In the genomic region with DNA sequence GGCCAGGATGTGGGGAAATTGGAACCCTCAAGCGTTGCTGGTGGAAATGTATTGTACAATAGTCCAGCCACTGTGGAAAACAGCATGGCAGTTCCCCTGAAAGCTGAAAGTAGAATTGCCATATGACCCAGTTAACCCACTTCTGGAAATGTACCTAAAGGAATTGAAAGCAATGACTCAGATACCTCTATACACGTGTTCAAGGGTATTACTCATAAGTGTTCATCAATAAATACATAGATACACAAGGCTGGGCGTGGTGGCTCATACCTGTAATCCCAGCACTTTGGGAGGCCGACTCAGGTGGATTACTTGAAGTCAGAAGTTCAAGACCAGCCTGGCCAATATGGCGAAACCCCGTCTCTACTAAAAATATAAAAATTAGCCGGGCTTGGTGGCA, we compare ENCODE assay signal across 1 cellular context.
TF ChIP-seq lines count a peak whose summit lies in the region.

No MANE protein-coding gene starts in this region.

TF ChIP-seq in GM23338, 12 proteins besides CTCF, POLR2A, EP300 and RAD21 (continued from another document):
- TF ChIP-seq, protein P1, sequence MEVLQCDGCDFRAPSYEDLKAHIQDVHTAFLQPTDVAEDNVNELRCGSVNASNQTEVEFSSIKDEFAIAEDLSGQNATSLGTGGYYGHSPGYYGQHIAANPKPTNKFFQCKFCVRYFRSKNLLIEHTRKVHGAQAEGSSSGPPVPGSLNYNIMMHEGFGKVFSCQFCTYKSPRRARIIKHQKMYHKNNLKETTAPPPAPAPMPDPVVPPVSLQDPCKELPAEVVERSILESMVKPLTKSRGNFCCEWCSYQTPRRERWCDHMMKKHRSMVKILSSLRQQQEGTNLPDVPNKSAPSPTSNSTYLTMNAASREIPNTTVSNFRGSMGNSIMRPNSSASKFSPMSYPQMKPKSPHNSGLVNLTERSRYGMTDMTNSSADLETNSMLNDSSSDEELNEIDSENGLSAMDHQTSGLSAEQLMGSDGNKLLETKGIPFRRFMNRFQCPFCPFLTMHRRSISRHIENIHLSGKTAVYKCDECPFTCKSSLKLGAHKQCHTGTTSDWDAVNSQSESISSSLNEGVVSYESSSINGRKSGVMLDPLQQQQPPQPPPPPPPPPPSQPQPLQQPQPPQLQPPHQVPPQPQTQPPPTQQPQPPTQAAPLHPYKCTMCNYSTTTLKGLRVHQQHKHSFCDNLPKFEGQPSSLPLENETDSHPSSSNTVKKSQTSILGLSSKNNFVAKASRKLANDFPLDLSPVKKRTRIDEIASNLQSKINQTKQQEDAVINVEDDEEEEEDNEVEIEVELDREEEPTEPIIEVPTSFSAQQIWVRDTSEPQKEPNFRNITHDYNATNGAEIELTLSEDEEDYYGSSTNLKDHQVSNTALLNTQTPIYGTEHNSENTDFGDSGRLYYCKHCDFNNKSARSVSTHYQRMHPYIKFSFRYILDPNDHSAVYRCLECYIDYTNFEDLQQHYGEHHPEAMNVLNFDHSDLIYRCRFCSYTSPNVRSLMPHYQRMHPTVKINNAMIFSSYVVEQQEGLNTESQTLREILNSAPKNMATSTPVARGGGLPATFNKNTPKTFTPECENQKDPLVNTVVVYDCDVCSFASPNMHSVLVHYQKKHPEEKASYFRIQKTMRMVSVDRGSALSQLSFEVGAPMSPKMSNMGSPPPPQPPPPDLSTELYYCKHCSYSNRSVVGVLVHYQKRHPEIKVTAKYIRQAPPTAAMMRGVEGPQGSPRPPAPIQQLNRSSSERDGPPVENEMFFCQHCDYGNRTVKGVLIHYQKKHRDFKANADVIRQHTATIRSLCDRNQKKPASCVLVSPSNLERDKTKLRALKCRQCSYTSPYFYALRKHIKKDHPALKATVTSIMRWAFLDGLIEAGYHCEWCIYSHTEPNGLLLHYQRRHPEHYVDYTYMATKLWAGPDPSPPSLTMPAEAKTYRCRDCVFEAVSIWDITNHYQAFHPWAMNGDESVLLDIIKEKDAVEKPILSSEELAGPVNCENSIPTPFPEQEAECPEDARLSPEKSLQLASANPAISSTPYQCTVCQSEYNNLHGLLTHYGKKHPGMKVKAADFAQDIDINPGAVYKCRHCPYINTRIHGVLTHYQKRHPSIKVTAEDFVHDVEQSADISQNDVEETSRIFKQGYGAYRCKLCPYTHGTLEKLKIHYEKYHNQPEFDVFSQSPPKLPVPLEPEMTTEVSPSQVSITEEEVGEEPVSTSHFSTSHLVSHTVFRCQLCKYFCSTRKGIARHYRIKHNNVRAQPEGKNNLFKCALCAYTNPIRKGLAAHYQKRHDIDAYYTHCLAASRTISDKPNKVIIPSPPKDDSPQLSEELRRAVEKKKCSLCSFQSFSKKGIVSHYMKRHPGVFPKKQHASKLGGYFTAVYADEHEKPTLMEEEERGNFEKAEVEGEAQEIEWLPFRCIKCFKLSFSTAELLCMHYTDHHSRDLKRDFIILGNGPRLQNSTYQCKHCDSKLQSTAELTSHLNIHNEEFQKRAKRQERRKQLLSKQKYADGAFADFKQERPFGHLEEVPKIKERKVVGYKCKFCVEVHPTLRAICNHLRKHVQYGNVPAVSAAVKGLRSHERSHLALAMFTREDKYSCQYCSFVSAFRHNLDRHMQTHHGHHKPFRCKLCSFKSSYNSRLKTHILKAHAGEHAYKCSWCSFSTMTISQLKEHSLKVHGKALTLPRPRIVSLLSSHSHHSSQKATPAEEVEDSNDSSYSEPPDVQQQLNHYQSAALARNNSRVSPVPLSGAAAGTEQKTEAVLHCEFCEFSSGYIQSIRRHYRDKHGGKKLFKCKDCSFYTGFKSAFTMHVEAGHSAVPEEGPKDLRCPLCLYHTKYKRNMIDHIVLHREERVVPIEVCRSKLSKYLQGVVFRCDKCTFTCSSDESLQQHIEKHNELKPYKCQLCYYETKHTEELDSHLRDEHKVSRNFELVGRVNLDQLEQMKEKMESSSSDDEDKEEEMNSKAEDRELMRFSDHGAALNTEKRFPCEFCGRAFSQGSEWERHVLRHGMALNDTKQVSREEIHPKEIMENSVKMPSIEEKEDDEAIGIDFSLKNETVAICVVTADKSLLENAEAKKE (CRISPR knock-in tag; IDR thresholded peaks at IDR 0.05) = no peak
- TF ChIP-seq STAT1 (IDR thresholded peaks at IDR 0.05; ENCODE audit: unreplicated experiment) (no peak), NANOG (IDR thresholded peaks at IDR 0.05; ENCODE audit: borderline replicate concordance) (no peak), JUNB (IDR thresholded peaks at IDR 0.05; ENCODE audit: unreplicated experiment) (no peak), ZNF114 (CRISPR knock-in tag; IDR thresholded peaks at IDR 0.05) (no peak)
- TF ChIP-seq, protein P2, sequence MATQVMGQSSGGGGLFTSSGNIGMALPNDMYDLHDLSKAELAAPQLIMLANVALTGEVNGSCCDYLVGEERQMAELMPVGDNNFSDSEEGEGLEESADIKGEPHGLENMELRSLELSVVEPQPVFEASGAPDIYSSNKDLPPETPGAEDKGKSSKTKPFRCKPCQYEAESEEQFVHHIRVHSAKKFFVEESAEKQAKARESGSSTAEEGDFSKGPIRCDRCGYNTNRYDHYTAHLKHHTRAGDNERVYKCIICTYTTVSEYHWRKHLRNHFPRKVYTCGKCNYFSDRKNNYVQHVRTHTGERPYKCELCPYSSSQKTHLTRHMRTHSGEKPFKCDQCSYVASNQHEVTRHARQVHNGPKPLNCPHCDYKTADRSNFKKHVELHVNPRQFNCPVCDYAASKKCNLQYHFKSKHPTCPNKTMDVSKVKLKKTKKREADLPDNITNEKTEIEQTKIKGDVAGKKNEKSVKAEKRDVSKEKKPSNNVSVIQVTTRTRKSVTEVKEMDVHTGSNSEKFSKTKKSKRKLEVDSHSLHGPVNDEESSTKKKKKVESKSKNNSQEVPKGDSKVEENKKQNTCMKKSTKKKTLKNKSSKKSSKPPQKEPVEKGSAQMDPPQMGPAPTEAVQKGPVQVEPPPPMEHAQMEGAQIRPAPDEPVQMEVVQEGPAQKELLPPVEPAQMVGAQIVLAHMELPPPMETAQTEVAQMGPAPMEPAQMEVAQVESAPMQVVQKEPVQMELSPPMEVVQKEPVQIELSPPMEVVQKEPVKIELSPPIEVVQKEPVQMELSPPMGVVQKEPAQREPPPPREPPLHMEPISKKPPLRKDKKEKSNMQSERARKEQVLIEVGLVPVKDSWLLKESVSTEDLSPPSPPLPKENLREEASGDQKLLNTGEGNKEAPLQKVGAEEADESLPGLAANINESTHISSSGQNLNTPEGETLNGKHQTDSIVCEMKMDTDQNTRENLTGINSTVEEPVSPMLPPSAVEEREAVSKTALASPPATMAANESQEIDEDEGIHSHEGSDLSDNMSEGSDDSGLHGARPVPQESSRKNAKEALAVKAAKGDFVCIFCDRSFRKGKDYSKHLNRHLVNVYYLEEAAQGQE (IDR thresholded peaks at IDR 0.05; ENCODE audit: unreplicated experiment) = no peak
- TF ChIP-seq, protein P3, sequence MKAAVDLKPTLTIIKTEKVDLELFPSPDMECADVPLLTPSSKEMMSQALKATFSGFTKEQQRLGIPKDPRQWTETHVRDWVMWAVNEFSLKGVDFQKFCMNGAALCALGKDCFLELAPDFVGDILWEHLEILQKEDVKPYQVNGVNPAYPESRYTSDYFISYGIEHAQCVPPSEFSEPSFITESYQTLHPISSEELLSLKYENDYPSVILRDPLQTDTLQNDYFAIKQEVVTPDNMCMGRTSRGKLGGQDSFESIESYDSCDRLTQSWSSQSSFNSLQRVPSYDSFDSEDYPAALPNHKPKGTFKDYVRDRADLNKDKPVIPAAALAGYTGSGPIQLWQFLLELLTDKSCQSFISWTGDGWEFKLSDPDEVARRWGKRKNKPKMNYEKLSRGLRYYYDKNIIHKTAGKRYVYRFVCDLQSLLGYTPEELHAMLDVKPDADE (IDR thresholded peaks at IDR 0.05) = no peak
